Comparison of ENCODE assay signal across 1 cellular context in genomic region chr3:37457392-37458065, GRCh38.
TF ChIP-seq lines count a peak whose summit lies in the region.

No MANE protein-coding gene starts in this region.

TF ChIP-seq in GM12878, 131 proteins besides CTCF, POLR2A, EP300 and RAD21 (continued from another document):
- TF ChIP-seq ZBTB11 (CRISPR knock-in tag; IDR thresholded peaks at IDR 0.05): no peak
- no peak for TF ChIP-seq ZNF24 (IDR thresholded peaks at IDR 0.05)
- TF ChIP-seq MLLT1 (IDR thresholded peaks at IDR 0.05): no peak
- TF ChIP-seq ZSCAN29 (IDR thresholded peaks at IDR 0.05): no peak
- TF ChIP-seq REST (IDR thresholded peaks at IDR 0.05; ENCODE audit: low read depth, low read length): peak; percentile 63
